9 cellular contexts compared by ENCODE assay signal in genomic region chr10:28628184-28628893, GRCh38.
DNase-seq lines count a peak whose midpoint lies in the region; ATAC-seq and TF ChIP-seq lines count a peak whose summit lies in the region.
"Had no signal": no experiment of that assay in that cellular context is flagged by ENCODE, and none has a peak within 500 bp of the region (broad histone marks: within the 10 kb centered on the region; RNA-seq: fewer than 3 reads in every experiment).

No MANE protein-coding gene starts in this region.

- no peaks in the 10 kb centered on the region for H3K27me3 ChIP-seq in brain microvascular endothelial cell (replicated peaks)

- TF ChIP-seq CTCF in GM12864 (IDR thresholded peaks at IDR 0.05; ENCODE audit: low read depth, low read length, missing control alignments): peak; percentile 91
- TF ChIP-seq CTCF in brain microvascular endothelial cell (IDR thresholded peaks at IDR 0.05; ENCODE audit: low read depth, low read length, missing control alignments): peak; percentile 96

- H3K36me3 ChIP-seq in brain microvascular endothelial cell (replicated peaks): no peaks in the 10 kb centered on the region

- peak; percentile 12 for DNase-seq in GM12864 (ENCODE audit: low read depth)
- peak; percentile 44 to 60 for DNase-seq in NCI-H2081 (lab: John Stamatoyannopoulos, UW)
- peak; percentile 63 for DNase-seq in UCSD-AML1 (lab: John Stamatoyannopoulos, UW; ENCODE audit: unreplicated experiment)
- peak; percentile 80 for DNase-seq in brain microvascular endothelial cell
- DNase-seq in iPS-NIHi7 (ENCODE audit: extremely low spot score): peak; percentile 90
- peak; percentile 28 to 69 for DNase-seq in stimulated activated CD4-positive, alpha-beta T cell treated with anti-CD3 and anti-CD28 coated beads, Interleukin-12 subunit alpha, Interleukin-12 subunit beta, amount 100 ng/mL, for 24 hours (ENCODE audit: low read depth in 2 of 2)

- ATAC-seq in HG02642 (IDR thresholded peaks at IDR 0.05; ENCODE audit: poor library complexity, unreplicated experiment): peak; percentile 82
- no peak for ATAC-seq in HG02610 (IDR thresholded peaks at IDR 0.05; ENCODE audit: unreplicated experiment)

- H3K4me3 ChIP-seq in GM12864 (ENCODE audit: low read depth, low read length): no peak overlapping the region
- H3K4me3 ChIP-seq in brain microvascular endothelial cell (ENCODE audit: low read depth, low read length): no peak overlapping the region
- H3K4me3 ChIP-seq: skin epidermis had no signal

- H3K27ac ChIP-seq in brain microvascular endothelial cell: peak overlapping the region; percentile 16
- H3K27ac ChIP-seq: skin epidermis had no signal

- in situ Hi-C loops in brain microvascular endothelial cell (cut with HindIII; ENCODE audit: low pct_ligation_motif_present, low sequenced_read_pairs): no loop called here

Comparison
In these comparisons a context has a peak if more than half of its experiments do, and no peak if none do; other contexts are left out.
1. DNase-seq: peak in every context shown above with its lines; median percentile 90 in iPS-NIHi7; 80 in brain microvascular endothelial cell; 63 in UCSD-AML1; 52 in NCI-H2081; 48 in stimulated activated CD4-positive, alpha-beta T cell treated with anti-CD3 and anti-CD28 coated beads, Interleukin-12 subunit alpha, Interleukin-12 subunit beta, amount 100 ng/mL, for 24 hours; 12 in GM12864.